Comparison of ENCODE assay signal across 12 cellular contexts in genomic region chr17:56909742-56910508, GRCh38. TPM values are rescaled to one million over a fixed set of nuclear protein-coding genes. Genes with fewer than 3 reads are reported as not detected.
A peak's percentile ranks its signal among the peaks of the same experiment; 100 is the strongest.
DNase-seq lines count a peak whose midpoint lies in the region; ATAC-seq and TF ChIP-seq lines count a peak whose summit lies in the region.
"Had no signal": no experiment of that assay in that cellular context is flagged by ENCODE, and none has a peak within 500 bp of the region (broad histone marks: within the 10 kb centered on the region; RNA-seq: fewer than 3 reads in every experiment).

No MANE protein-coding gene starts in this region.

- peak overlapping the region; percentile 1 for H3K27ac Mint-ChIP-seq in activated naive CD4-positive, alpha-beta T cell treated with anti-CD3 and anti-CD28 coated beads, Interleukin-2, amount 50 U/mL, for 24 hours

- DNase-seq in activated naive CD4-positive, alpha-beta T cell treated with anti-CD3 and anti-CD28 coated beads, Interleukin-2, amount 50 U/mL, for 16 hours, result no peak
- DNase-seq in lung (ENCODE audit: low spot score) (peak; percentile 51), upper lobe of left lung (peak in 1 of 2 donors; percentile 73), DMS153 treated with DMSO at 0.1 percent for 48 hours (lab: John Stamatoyannopoulos, UW; ENCODE audit: unreplicated experiment) (no peak), NCI-H524 treated with DMSO at 0.1 percent for 48 hours (lab: John Stamatoyannopoulos, UW) (no peak)
- DNase-seq: amygdala, C1 segment of cervical spinal cord, NCI-H1417 had no signal

- H3K4me1 Mint-ChIP-seq in activated naive CD4-positive, alpha-beta T cell treated with anti-CD3 and anti-CD28 coated beads, Interleukin-2, amount 50 U/mL, for 24 hours, result peaks cover 62% of the 10 kb centered on the region

- WGBS in adipose tissue, 3 donors, result 44 to 51% (median 50%) methylated on average over 6 of the region's 6 CpGs
- WGBS in lung, 2 donors, result 33 to 56% methylated on average over 6 of the region's 6 CpGs
- WGBS in upper lobe of left lung, 2 donors, result 35 to 40% methylated on average over 6 of the region's 6 CpGs

- H3K4me3 ChIP-seq in lung, result no peak overlapping the region
- H3K4me3 ChIP-seq in upper lobe of left lung, result peak overlapping the region in 2 of 4 donors; percentile 72 to 78

- no peaks in the 10 kb centered on the region for H3K27me3 ChIP-seq in lung (ENCODE audit: control insufficient read depth, insufficient read depth)
- H3K27me3 ChIP-seq in upper lobe of left lung, result no peaks in the 10 kb centered on the region

- H3K36me3 Mint-ChIP-seq in activated naive CD4-positive, alpha-beta T cell treated with anti-CD3 and anti-CD28 coated beads, Interleukin-2, amount 50 U/mL, for 24 hours, result peaks cover 24% of the 10 kb centered on the region

- no peaks in the 10 kb centered on the region for H3K9me3 ChIP-seq in lung (ENCODE audit: control insufficient read depth in 2 of 2, insufficient read depth in 1 of 2, low read length in 1 of 2)
- H3K9me3 ChIP-seq in upper lobe of left lung, result no peaks in the 10 kb centered on the region

- H3K36me3 ChIP-seq in lung (ENCODE audit: control insufficient read depth in 2 of 2, insufficient read depth in 2 of 2, low read length in 2 of 2) (peaks cover 6 to 17% of the 10 kb centered on the region in 2 donors), upper lobe of left lung (peaks cover 24 to 41% (median 32%) of the 10 kb centered on the region in 4 donors)

- H3K27me3 Mint-ChIP-seq in activated naive CD4-positive, alpha-beta T cell treated with anti-CD3 and anti-CD28 coated beads, Interleukin-2, amount 50 U/mL, for 24 hours, result no peaks in the 10 kb centered on the region

- TF ChIP-seq CTCF in lung (IDR thresholded peaks at IDR 0.05; ENCODE audit: control extremely low read depth, extremely low read depth) (no peak), upper lobe of left lung (IDR thresholded peaks at IDR 0.05) (no peak)

- ATAC-seq in lung (ENCODE audit: insufficient read depth, low FRiP score) (no peak), upper lobe of left lung (ENCODE audit: low FRiP score in 2 of 2) (peak in 1 of 2 donors; percentile 16), HG03342 (IDR thresholded peaks at IDR 0.05; ENCODE audit: unreplicated experiment) (no peak)
- ATAC-seq: SK-N-SH treated with all-trans-retinoic acid at 6 μM for 48 hours had no signal

- peak in 2 of 4 donors; percentile 25 to 81 for TF ChIP-seq EP300 in upper lobe of left lung (IDR thresholded peaks at IDR 0.05)

- peak in 2 of 4 donors; percentile 16 to 59 for TF ChIP-seq POLR2A in upper lobe of left lung (IDR thresholded peaks at IDR 0.05)

- H3K27ac ChIP-seq in adipose tissue (ENCODE audit: low read depth, low read length), result peak overlapping the region; percentile 28
- peak overlapping the region in 1 of 2 donors; percentile 91 for H3K27ac ChIP-seq in lung (ENCODE audit: low read depth in 1 of 2, low read length in 1 of 2)
- H3K27ac ChIP-seq in upper lobe of left lung, result peak overlapping the region; percentile 67 to 97 (median 96)

- peaks cover 4 to 14% of the 10 kb centered on the region in 2 donors for H3K4me1 ChIP-seq in lung (ENCODE audit: control insufficient read depth in 2 of 2, insufficient read depth in 2 of 2, low read length in 2 of 2)
- H3K4me1 ChIP-seq in upper lobe of left lung, result peaks cover 36 to 57% (median 48%) of the 10 kb centered on the region in 4 donors

- H3K9me3 Mint-ChIP-seq in activated naive CD4-positive, alpha-beta T cell treated with anti-CD3 and anti-CD28 coated beads, Interleukin-2, amount 50 U/mL, for 24 hours, result no peaks in the 10 kb centered on the region

- peak overlapping the region; percentile 94 for H3K4me3 Mint-ChIP-seq in activated naive CD4-positive, alpha-beta T cell treated with anti-CD3 and anti-CD28 coated beads, Interleukin-2, amount 50 U/mL, for 24 hours

RNA-seq across cellular contexts. Expression of gene TRIM25, which starts 3.9 kb away (rescaled TPM):
- polyA plus RNA-seq in adipose tissue, result 10 to 100 TPM; 12.8 to 27.0 (median 18.4) TPM
- 10 to 100 TPM; 36.2 to 88.7 TPM for total RNA-seq in lung
- polyA plus RNA-seq in lung, result 10 to 100 TPM; 22.7 to 51.3 TPM
- total RNA-seq in upper lobe of left lung, result 100 to 1,000 TPM in 2 of 6 donors, 10 to 100 TPM in 4; 66.7 to 294 (median 83.0) TPM

RNA-seq across cellular contexts. Expression of gene COIL, which starts 50.9 kb away (rescaled TPM):
- polyA plus RNA-seq in adipose tissue (1 to 10 TPM; 4.8 to 8.7 (median 7.3) TPM), lung (1 to 10 TPM; 7.2 to 9.5 TPM)
- total RNA-seq in lung (10 to 100 TPM in 1 of 2 donors, 1 to 10 TPM in 1; 9.9 to 21.4 TPM), upper lobe of left lung (10 to 100 TPM in 2 of 6 donors, 1 to 10 TPM in 4; 6.1 to 16.6 (median 9.5) TPM)
